1 cellular context compared by ENCODE assay signal in genomic region chr9:94827584-94828304, GRCh38.
TF ChIP-seq lines count a peak whose summit lies in the region.

No MANE protein-coding gene starts in this region.

TF ChIP-seq in HepG2, 621 proteins besides CTCF, POLR2A, EP300 and RAD21 (continued from another document and continues in another):
- TF ChIP-seq ZMAT5 (CRISPR knock-in tag; IDR thresholded peaks at IDR 0.05; ENCODE audit: borderline replicate concordance, low read depth), result no peak
- no peak for TF ChIP-seq ARID2 (CRISPR knock-in tag; IDR thresholded peaks at IDR 0.05; ENCODE audit: borderline replicate concordance)
- 0 out of 2 replicates have a peak, but pooled peaks have one; percentile 31 for TF ChIP-seq ZNF770 (CRISPR knock-in tag; IDR thresholded peaks at IDR 0.05)
- TF ChIP-seq SIX1 (CRISPR knock-in tag; IDR thresholded peaks at IDR 0.05; ENCODE audit: borderline replicate concordance), result peak; percentile 47; the same call in 1 of the 2 replicates
- TF ChIP-seq NKX3-1 (CRISPR knock-in tag; IDR thresholded peaks at IDR 0.05), result no peak
- TF ChIP-seq IRF1 (CRISPR knock-in tag; IDR thresholded peaks at IDR 0.05; ENCODE audit: low read depth), result no peak
- no peak for TF ChIP-seq HNRNPUL1 (IDR thresholded peaks at IDR 0.05; ENCODE audit: low read depth, low read length)
- peak; percentile 87 for TF ChIP-seq CEBPG (CRISPR knock-in tag; IDR thresholded peaks at IDR 0.05)
- TF ChIP-seq ZBTB14 (CRISPR knock-in tag; IDR thresholded peaks at IDR 0.05), result no peak
- TF ChIP-seq ZMYM2 (CRISPR knock-in tag; IDR thresholded peaks at IDR 0.05), result 0 out of 2 replicates have a peak, but pooled peaks have one; percentile 28
- TF ChIP-seq ZNF740 (CRISPR knock-in tag; IDR thresholded peaks at IDR 0.05), result no peak
- peak; percentile 88 for TF ChIP-seq HNF4A (CRISPR knock-in tag; IDR thresholded peaks at IDR 0.05)
- TF ChIP-seq ADNP (CRISPR knock-in tag; IDR thresholded peaks at IDR 0.05), result no peak
- TF ChIP-seq PTBP1 (IDR thresholded peaks at IDR 0.05; ENCODE audit: low read depth, low read length, poor library complexity, severe bottlenecking), result no peak
- no peak for TF ChIP-seq ATF7 (IDR thresholded peaks at IDR 0.05)
- TF ChIP-seq ATF7 (CRISPR knock-in tag; IDR thresholded peaks at IDR 0.05), result no peak; the same call in 1 of the 2 replicates
- TF ChIP-seq MED13 (CRISPR knock-in tag; IDR thresholded peaks at IDR 0.05), result no peak
- TF ChIP-seq SCMH1 (CRISPR knock-in tag; IDR thresholded peaks at IDR 0.05; ENCODE audit: borderline replicate concordance), result no peak
- peak; percentile 69; the same call in 1 of the 2 replicates for TF ChIP-seq DPF2 (CRISPR knock-in tag; IDR thresholded peaks at IDR 0.05; ENCODE audit: borderline replicate concordance, low read depth)
- no peak for TF ChIP-seq ZNF891 (CRISPR knock-in tag; IDR thresholded peaks at IDR 0.05)
- TF ChIP-seq ZNF878 (CRISPR knock-in tag; IDR thresholded peaks at IDR 0.05), result no peak
- no peak for TF ChIP-seq ZNF512 (CRISPR knock-in tag; IDR thresholded peaks at IDR 0.05)
- TF ChIP-seq ISX (CRISPR knock-in tag; conservative IDR thresholded peaks at IDR 0.05), result no peak
- peak; percentile 60; the same call in 1 of the 2 replicates for TF ChIP-seq MLX (CRISPR knock-in tag; IDR thresholded peaks at IDR 0.05)
- peak; percentile 77; the same call in 1 of the 2 replicates for TF ChIP-seq FOXJ3 (CRISPR knock-in tag; IDR thresholded peaks at IDR 0.05; ENCODE audit: borderline replicate concordance)
- TF ChIP-seq ZNF20 (CRISPR knock-in tag; IDR thresholded peaks at IDR 0.05), result no peak
- no peak for TF ChIP-seq MBNL3 (CRISPR knock-in tag; conservative IDR thresholded peaks at IDR 0.05)
- TF ChIP-seq GPBP1L1 (CRISPR knock-in tag; IDR thresholded peaks at IDR 0.05), result no peak
- no peak for TF ChIP-seq ZNF790 (CRISPR knock-in tag; IDR thresholded peaks at IDR 0.05; ENCODE audit: borderline replicate concordance)
- no peak for TF ChIP-seq ZNF777 (CRISPR knock-in tag; IDR thresholded peaks at IDR 0.05)
- TF ChIP-seq PCBP2 (optimal IDR thresholded peaks at IDR 0.05; ENCODE audit: low read depth, low read length, poor library complexity, severe bottlenecking), result no peak
- no peak for TF ChIP-seq ZNF350 (CRISPR knock-in tag; IDR thresholded peaks at IDR 0.05; ENCODE audit: borderline replicate concordance, low read depth)
- TF ChIP-seq PHB2 (IDR thresholded peaks at IDR 0.05; ENCODE audit: partially characterized antibody), result no peak
- TF ChIP-seq ZNF326 (CRISPR knock-in tag; IDR thresholded peaks at IDR 0.05; ENCODE audit: borderline replicate concordance), result no peak
- TF ChIP-seq SMAD3 (CRISPR knock-in tag; IDR thresholded peaks at IDR 0.05), result peak; percentile 67; the same call in 1 of the 2 replicates
- TF ChIP-seq HDAC6 (IDR thresholded peaks at IDR 0.05; ENCODE audit: low read depth, low read length), result no peak
- TF ChIP-seq ZFX (CRISPR knock-in tag; IDR thresholded peaks at IDR 0.05; ENCODE audit: low read depth), result peak; percentile 82
- TF ChIP-seq MXD1 (CRISPR knock-in tag; IDR thresholded peaks at IDR 0.05), result no peak
- no peak for TF ChIP-seq CHCHD3 (CRISPR knock-in tag; IDR thresholded peaks at IDR 0.05)
- no peak for TF ChIP-seq ARNT2 (CRISPR knock-in tag; IDR thresholded peaks at IDR 0.05; ENCODE audit: low read depth)
- TF ChIP-seq HOXA7 (CRISPR knock-in tag; IDR thresholded peaks at IDR 0.05), result no peak
- TF ChIP-seq ZNF276 (CRISPR knock-in tag; IDR thresholded peaks at IDR 0.05; ENCODE audit: low read depth), result no peak
- peak; percentile 88; the same call in 1 of the 2 replicates for TF ChIP-seq MBD4 (IDR thresholded peaks at IDR 0.05; ENCODE audit: borderline replicate concordance, low read length)
- TF ChIP-seq ZNF850 (CRISPR knock-in tag; conservative IDR thresholded peaks at IDR 0.05), result no peak
- TF ChIP-seq MAZ (IDR thresholded peaks at IDR 0.05; ENCODE audit: borderline replicate concordance, low read depth, low read length), result no peak
- TF ChIP-seq MAZ (CRISPR knock-in tag; IDR thresholded peaks at IDR 0.05; ENCODE audit: low read depth), result no peak
- no peak for TF ChIP-seq BRD4 (CRISPR knock-in tag; IDR thresholded peaks at IDR 0.05)
- TF ChIP-seq FOXC1 (CRISPR knock-in tag; IDR thresholded peaks at IDR 0.05; ENCODE audit: borderline replicate concordance), result no peak
- TF ChIP-seq ATF7-NPFF (CRISPR knock-in tag; IDR thresholded peaks at IDR 0.05; ENCODE audit: low read depth), result no peak
- TF ChIP-seq ZNF501 (CRISPR knock-in tag; IDR thresholded peaks at IDR 0.05), result 0 out of 2 replicates have a peak, but pooled peaks have one; percentile 27
- peak; percentile 70 for TF ChIP-seq ZNF430 (CRISPR knock-in tag; IDR thresholded peaks at IDR 0.05)
- TF ChIP-seq ZNF704 (CRISPR knock-in tag; IDR thresholded peaks at IDR 0.05; ENCODE audit: borderline replicate concordance), result no peak
- peak; percentile 75; the same call in 1 of the 2 replicates for TF ChIP-seq ZNF580 (CRISPR knock-in tag; IDR thresholded peaks at IDR 0.05; ENCODE audit: borderline replicate concordance, low read depth)
- TF ChIP-seq ZNF253 (CRISPR knock-in tag; IDR thresholded peaks at IDR 0.05; ENCODE audit: borderline replicate concordance), result no peak
